1 cellular context compared by ENCODE assay signal in the genomic region with DNA sequence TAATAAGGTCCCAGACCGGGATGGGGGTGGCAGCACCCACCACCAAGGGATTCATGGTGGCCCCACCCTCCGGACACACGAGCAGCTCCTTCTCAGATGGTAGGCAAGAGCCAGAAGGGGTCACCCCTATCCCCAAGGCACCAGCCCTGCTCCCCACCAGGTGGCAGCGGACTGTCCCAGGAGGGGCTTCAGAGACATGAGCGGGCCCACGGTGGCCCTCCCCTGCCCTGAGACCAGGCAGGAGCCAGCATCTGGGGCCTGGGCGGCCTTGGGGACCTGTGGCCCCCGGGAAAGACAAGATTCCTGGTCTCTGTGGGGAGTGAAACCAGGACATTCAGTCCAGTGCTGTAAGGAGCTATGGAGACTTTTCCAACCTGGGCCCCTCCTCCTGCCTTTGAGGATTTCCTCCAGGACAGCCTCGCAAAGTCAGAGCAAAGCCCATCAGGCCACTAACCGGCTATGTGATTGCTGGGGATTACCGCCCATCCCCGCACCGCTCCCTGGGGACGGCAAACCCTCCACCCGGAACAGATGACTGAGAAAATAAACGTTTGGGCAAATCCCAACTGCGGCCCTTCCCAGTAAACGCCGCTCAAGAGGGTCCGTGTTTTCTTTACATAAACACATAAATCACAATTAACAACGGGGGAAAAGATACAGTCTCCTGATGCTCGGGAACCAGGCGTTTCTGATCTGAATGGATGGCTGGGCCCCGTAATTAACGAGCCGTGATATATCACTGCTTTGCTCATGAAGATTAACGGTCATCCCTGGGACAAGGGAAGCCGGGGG.
TF ChIP-seq lines count a peak whose summit lies in the region.

No MANE protein-coding gene starts in this region.

TF ChIP-seq in SK-N-SH, 30 proteins besides CTCF, POLR2A, EP300 and RAD21 (continued from another document):
- TF ChIP-seq, protein P1, sequence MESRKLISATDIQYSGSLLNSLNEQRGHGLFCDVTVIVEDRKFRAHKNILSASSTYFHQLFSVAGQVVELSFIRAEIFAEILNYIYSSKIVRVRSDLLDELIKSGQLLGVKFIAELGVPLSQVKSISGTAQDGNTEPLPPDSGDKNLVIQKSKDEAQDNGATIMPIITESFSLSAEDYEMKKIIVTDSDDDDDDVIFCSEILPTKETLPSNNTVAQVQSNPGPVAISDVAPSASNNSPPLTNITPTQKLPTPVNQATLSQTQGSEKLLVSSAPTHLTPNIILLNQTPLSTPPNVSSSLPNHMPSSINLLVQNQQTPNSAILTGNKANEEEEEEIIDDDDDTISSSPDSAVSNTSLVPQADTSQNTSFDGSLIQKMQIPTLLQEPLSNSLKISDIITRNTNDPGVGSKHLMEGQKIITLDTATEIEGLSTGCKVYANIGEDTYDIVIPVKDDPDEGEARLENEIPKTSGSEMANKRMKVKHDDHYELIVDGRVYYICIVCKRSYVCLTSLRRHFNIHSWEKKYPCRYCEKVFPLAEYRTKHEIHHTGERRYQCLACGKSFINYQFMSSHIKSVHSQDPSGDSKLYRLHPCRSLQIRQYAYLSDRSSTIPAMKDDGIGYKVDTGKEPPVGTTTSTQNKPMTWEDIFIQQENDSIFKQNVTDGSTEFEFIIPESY (IDR thresholded peaks at IDR 0.05; ENCODE audit: borderline replicate concordance, low read depth), result no peak
- no peak for TF ChIP-seq RXRA (IDR thresholded peaks at IDR 0.05; ENCODE audit: borderline replicate concordance, low read depth)
- TF ChIP-seq POLR2AphosphoS5 (IDR thresholded peaks at IDR 0.05; ENCODE audit: low read depth, low read length), result no peak
- TF ChIP-seq CHD2 (IDR thresholded peaks at IDR 0.05; ENCODE audit: low read length, partially characterized antibody), result no peak
- no peak for TF ChIP-seq FOXJ3 (CRISPR knock-in tag; IDR thresholded peaks at IDR 0.05)
- no peak for TF ChIP-seq TAF1 (IDR thresholded peaks at IDR 0.05; ENCODE audit: borderline replicate concordance, low read depth, low read length)
- TF ChIP-seq, protein P2, sequence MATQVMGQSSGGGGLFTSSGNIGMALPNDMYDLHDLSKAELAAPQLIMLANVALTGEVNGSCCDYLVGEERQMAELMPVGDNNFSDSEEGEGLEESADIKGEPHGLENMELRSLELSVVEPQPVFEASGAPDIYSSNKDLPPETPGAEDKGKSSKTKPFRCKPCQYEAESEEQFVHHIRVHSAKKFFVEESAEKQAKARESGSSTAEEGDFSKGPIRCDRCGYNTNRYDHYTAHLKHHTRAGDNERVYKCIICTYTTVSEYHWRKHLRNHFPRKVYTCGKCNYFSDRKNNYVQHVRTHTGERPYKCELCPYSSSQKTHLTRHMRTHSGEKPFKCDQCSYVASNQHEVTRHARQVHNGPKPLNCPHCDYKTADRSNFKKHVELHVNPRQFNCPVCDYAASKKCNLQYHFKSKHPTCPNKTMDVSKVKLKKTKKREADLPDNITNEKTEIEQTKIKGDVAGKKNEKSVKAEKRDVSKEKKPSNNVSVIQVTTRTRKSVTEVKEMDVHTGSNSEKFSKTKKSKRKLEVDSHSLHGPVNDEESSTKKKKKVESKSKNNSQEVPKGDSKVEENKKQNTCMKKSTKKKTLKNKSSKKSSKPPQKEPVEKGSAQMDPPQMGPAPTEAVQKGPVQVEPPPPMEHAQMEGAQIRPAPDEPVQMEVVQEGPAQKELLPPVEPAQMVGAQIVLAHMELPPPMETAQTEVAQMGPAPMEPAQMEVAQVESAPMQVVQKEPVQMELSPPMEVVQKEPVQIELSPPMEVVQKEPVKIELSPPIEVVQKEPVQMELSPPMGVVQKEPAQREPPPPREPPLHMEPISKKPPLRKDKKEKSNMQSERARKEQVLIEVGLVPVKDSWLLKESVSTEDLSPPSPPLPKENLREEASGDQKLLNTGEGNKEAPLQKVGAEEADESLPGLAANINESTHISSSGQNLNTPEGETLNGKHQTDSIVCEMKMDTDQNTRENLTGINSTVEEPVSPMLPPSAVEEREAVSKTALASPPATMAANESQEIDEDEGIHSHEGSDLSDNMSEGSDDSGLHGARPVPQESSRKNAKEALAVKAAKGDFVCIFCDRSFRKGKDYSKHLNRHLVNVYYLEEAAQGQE (IDR thresholded peaks at IDR 0.05; ENCODE audit: low read depth, low read length), result no peak
- TF ChIP-seq SMC3 (IDR thresholded peaks at IDR 0.05; ENCODE audit: low read depth, low read length), result no peak
- TF ChIP-seq, protein P3, sequence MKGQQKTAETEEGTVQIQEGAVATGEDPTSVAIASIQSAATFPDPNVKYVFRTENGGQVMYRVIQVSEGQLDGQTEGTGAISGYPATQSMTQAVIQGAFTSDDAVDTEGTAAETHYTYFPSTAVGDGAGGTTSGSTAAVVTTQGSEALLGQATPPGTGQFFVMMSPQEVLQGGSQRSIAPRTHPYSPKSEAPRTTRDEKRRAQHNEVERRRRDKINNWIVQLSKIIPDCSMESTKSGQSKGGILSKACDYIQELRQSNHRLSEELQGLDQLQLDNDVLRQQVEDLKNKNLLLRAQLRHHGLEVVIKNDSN (IDR thresholded peaks at IDR 0.05; ENCODE audit: borderline replicate concordance, low read depth), result no peak
- no peak for TF ChIP-seq NRF1 (IDR thresholded peaks at IDR 0.05; ENCODE audit: low read depth, low read length)
TF ChIP-seq in SK-N-SH: peak in this region for 0.
